8 cellular contexts compared by ENCODE assay signal in genomic region chr11:86152006-86152862, GRCh38.
DNase-seq lines count a peak whose midpoint lies in the region; ATAC-seq and TF ChIP-seq lines count a peak whose summit lies in the region.

No MANE protein-coding gene starts in this region.

- no peaks in the 10 kb centered on the region for H3K79me2 ChIP-seq in parathyroid adenoma

- peaks cover 13% of the 10 kb centered on the region for H3K4me1 ChIP-seq in parathyroid adenoma

- H3K27ac Mint-ChIP-seq in dendritic cell treated with granulocyte-macrophage colony-stimulating factor and Interleukin-4, amounts not matched to agents 40 ng/mL and 50 ng/mL, for 4 days, result peak overlapping the region; percentile 90

- H3K27me3 Mint-ChIP-seq in dendritic cell treated with granulocyte-macrophage colony-stimulating factor and Interleukin-4, amounts not matched to agents 40 ng/mL and 50 ng/mL, for 4 days, result no peaks in the 10 kb centered on the region

- no peaks in the 10 kb centered on the region for H3K36me3 Mint-ChIP-seq in dendritic cell treated with granulocyte-macrophage colony-stimulating factor and Interleukin-4, amounts not matched to agents 40 ng/mL and 50 ng/mL, for 4 days (ENCODE audit: low read depth)

- H3K4me2 ChIP-seq in parathyroid adenoma (ENCODE audit: low read length), result no peak overlapping the region

- H3K9me3 ChIP-seq in parathyroid adenoma (ENCODE audit: control insufficient read depth, low read length), result no peaks in the 10 kb centered on the region

- TF ChIP-seq CTCF in parathyroid adenoma (IDR thresholded peaks at IDR 0.05), result no peak

- no peak overlapping the region for H3K4me3 Mint-ChIP-seq in dendritic cell treated with granulocyte-macrophage colony-stimulating factor and Interleukin-4, amounts not matched to agents 40 ng/mL and 50 ng/mL, for 4 days

- H3K36me3 ChIP-seq in parathyroid adenoma (ENCODE audit: control insufficient read depth, insufficient read depth, low read length), result no peaks in the 10 kb centered on the region

- no peaks in the 10 kb centered on the region for H3K27me3 ChIP-seq in parathyroid adenoma (ENCODE audit: control insufficient read depth, insufficient read depth, low read length)

- H2AFZ ChIP-seq in parathyroid adenoma, result peak overlapping the region; percentile 50

- ATAC-seq in HG03354 (IDR thresholded peaks at IDR 0.05; ENCODE audit: poor library complexity, severe bottlenecking, unreplicated experiment), result peak; percentile 47
- ATAC-seq in HG03025 (IDR thresholded peaks at IDR 0.05; ENCODE audit: low FRiP score, unreplicated experiment), result no peak

- DNase-seq in G401 (ENCODE audit: low spot score), result peak; percentile 8
- no peak for DNase-seq in cerebellar nuclear complex (lab: John Stamatoyannopoulos, UW)
- no peak for DNase-seq in NCI-H2196 (lab: John Stamatoyannopoulos, UW; ENCODE audit: unreplicated experiment)
- DNase-seq in NCI-H774 (lab: John Stamatoyannopoulos, UW), result no peak

- H3K27ac ChIP-seq in parathyroid adenoma, result peak overlapping the region; percentile 60

- no peak overlapping the region for H3K9ac ChIP-seq in parathyroid adenoma

- in situ Hi-C loops in G401 (cut with HindIII; ENCODE audit: low sequenced_read_pairs), result no loop called here

- no peaks in the 10 kb centered on the region for H3K9me3 Mint-ChIP-seq in dendritic cell treated with granulocyte-macrophage colony-stimulating factor and Interleukin-4, amounts not matched to agents 40 ng/mL and 50 ng/mL, for 4 days

- intact Hi-C loops in dendritic cell treated with granulocyte-macrophage colony-stimulating factor and Interleukin-4, amounts not matched to agents 40 ng/mL and 50 ng/mL, for 4 days (cut with micrococcal nuclease), result no loop called here

- H3K4me3 ChIP-seq in parathyroid adenoma (ENCODE audit: low read depth, low read length), result no peak overlapping the region

- H3K4me1 Mint-ChIP-seq in dendritic cell treated with granulocyte-macrophage colony-stimulating factor and Interleukin-4, amounts not matched to agents 40 ng/mL and 50 ng/mL, for 4 days (ENCODE audit: low read depth), result peaks cover 56% of the 10 kb centered on the region
